10 cellular contexts compared by ENCODE assay signal in genomic region chr10:5971886-5972285, GRCh38. TPM values are rescaled to one million over a fixed set of nuclear protein-coding genes. Genes with fewer than 3 reads are reported as not detected.
DNase-seq lines count a peak whose midpoint lies in the region; ATAC-seq and TF ChIP-seq lines count a peak whose summit lies in the region.
"Had no signal": no experiment of that assay in that cellular context is flagged by ENCODE, and none has a peak within 500 bp of the region (broad histone marks: within the 10 kb centered on the region; RNA-seq: fewer than 3 reads in every experiment).

No MANE protein-coding gene starts in this region.

- H3K27ac Mint-ChIP-seq in stimulated activated effector memory CD8-positive, alpha-beta T cell treated with anti-CD3 and anti-CD28 coated beads, Interleukin-12 subunit alpha, Interleukin-12 subunit beta, amount 100 ng/mL, for 72 hours = peak overlapping the region; percentile 93
- H3K27ac Mint-ChIP-seq: brain had no signal

- H3F3A ChIP-seq in PC-9 (ENCODE audit: insufficient read depth, low read depth) = no peaks in the 10 kb centered on the region

- no peak overlapping the region for H3K4me2 ChIP-seq in PC-9

- H3K27me3 ChIP-seq in heart left ventricle (no peaks in the 10 kb centered on the region), PC-9 (ENCODE audit: insufficient read depth, low read depth) (no peaks in the 10 kb centered on the region)
- H3K27me3 ChIP-seq: ovary had no signal

- H3K9me2 ChIP-seq in PC-9 (ENCODE audit: insufficient read depth) = no peaks in the 10 kb centered on the region

- no peak for TF ChIP-seq POLR2A in heart left ventricle (IDR thresholded peaks at IDR 0.05)

- peaks cover 0 to 5% (median 0%) of the 10 kb centered on the region in 9 donors for H3K36me3 ChIP-seq in heart left ventricle
- no peaks in the 10 kb centered on the region for H3K36me3 ChIP-seq in PC-9 (ENCODE audit: low read depth)
- H3K36me3 ChIP-seq: ovary had no signal

- POLR2A ChIA-PET in PC-9 (lab: Charles Lee; ENCODE audit: unreplicated experiment) = interaction anchor here (0.5 kb wide), 1 partner anchor 13 kb away, joined by 3 read pairs; no protein-coding TSS in a partner anchor

- peaks cover 50% of the 10 kb centered on the region for H3K4me1 Mint-ChIP-seq in stimulated activated effector memory CD8-positive, alpha-beta T cell treated with anti-CD3 and anti-CD28 coated beads, Interleukin-12 subunit alpha, Interleukin-12 subunit beta, amount 100 ng/mL, for 72 hours

- no TSS peak for BruUV-seq in PC-9 (replicated peaks; lab: Mats Ljungman, UMichigan)

- CTCF ChIA-PET in PC-9 (lab: Charles Lee) = no interaction called here

- peaks cover 0 to 63% (median 14%) of the 10 kb centered on the region in 12 donors for H3K4me1 ChIP-seq in heart left ventricle
- H3K4me1 ChIP-seq in PC-9 (replicated peaks; ENCODE audit: insufficient read depth) = peaks cover 13% of the 10 kb centered on the region; the same call in 1 of the 2 replicates

- TF ChIP-seq CTCF in VCaP (conservative IDR thresholded peaks at IDR 0.05) = no peak
- no peak for TF ChIP-seq CTCF in heart left ventricle (IDR thresholded peaks at IDR 0.05)
- TF ChIP-seq CTCF in PC-9 (conservative IDR thresholded peaks at IDR 0.05) = no peak

- H3K9me3 ChIP-seq in heart left ventricle (no peaks in the 10 kb centered on the region), PC-9 (ENCODE audit: insufficient read depth, low read depth) (no peaks in the 10 kb centered on the region)
- H3K9me3 ChIP-seq: ovary had no signal

- H3K9me3 Mint-ChIP-seq in stimulated activated effector memory CD8-positive, alpha-beta T cell treated with anti-CD3 and anti-CD28 coated beads, Interleukin-12 subunit alpha, Interleukin-12 subunit beta, amount 100 ng/mL, for 72 hours = no peaks in the 10 kb centered on the region

- H3K79me2 ChIP-seq in PC-9 (ENCODE audit: low read depth) = peaks cover 7% of the 10 kb centered on the region; the same call in 1 of the 2 replicates

- DNase-seq in HT-29 (ENCODE audit: low spot score) = peak; percentile 12
- DNase-seq in heart left ventricle = no peak
- DNase-seq in stimulated activated effector memory CD8-positive, alpha-beta T cell treated with anti-CD3 and anti-CD28 coated beads, Interleukin-12 subunit alpha, Interleukin-12 subunit beta, amount 100 ng/mL, for 72 hours (ENCODE audit: low spot score in 2 of 2) = no peak
- no peak for DNase-seq in inferior parietal cortex (ENCODE audit: extremely low spot score)
- DNase-seq in PC-9 = no peak
- DNase-seq: NCI-H1417 had no signal

- H3K4me3 ChIP-seq in heart left ventricle (no peak overlapping the region), PC-9 (no peak overlapping the region)
- H3K4me3 ChIP-seq: ovary had no signal

- 53 to 61% (median 58%) methylated on average over 4 of the region's 4 CpGs for WGBS in heart left ventricle, 4 donors

- H3K36me3 Mint-ChIP-seq in stimulated activated effector memory CD8-positive, alpha-beta T cell treated with anti-CD3 and anti-CD28 coated beads, Interleukin-12 subunit alpha, Interleukin-12 subunit beta, amount 100 ng/mL, for 72 hours = peaks cover 22% of the 10 kb centered on the region
- H3K36me3 Mint-ChIP-seq: brain had no signal

- ATAC-seq in heart left ventricle = peak in 2 of 4 donors; percentile 49 to 64
- no peak for ATAC-seq in stimulated activated effector memory CD8-positive, alpha-beta T cell treated with anti-CD3 and anti-CD28 coated beads, Interleukin-12 subunit alpha, Interleukin-12 subunit beta, amount 100 ng/mL, for 72 hours
- ATAC-seq in HG02938 (IDR thresholded peaks at IDR 0.05; ENCODE audit: unreplicated experiment) = no peak

- peak overlapping the region; percentile 68 for H3K4me3 Mint-ChIP-seq in stimulated activated effector memory CD8-positive, alpha-beta T cell treated with anti-CD3 and anti-CD28 coated beads, Interleukin-12 subunit alpha, Interleukin-12 subunit beta, amount 100 ng/mL, for 72 hours
- H3K4me3 Mint-ChIP-seq: brain had no signal

- intact Hi-C loops in heart left ventricle (cut with DNase I) = no loop called here
- intact Hi-C loops in PC-9 (cut with micrococcal nuclease; ENCODE audit: unreplicated experiment) = no loop called here

- H3K27ac ChIP-seq in VCaP (peak overlapping the region; percentile 50), heart left ventricle (peak overlapping the region in 11 of 12 donors; percentile 47 to 86 (median 66)), PC-9 (no peak overlapping the region)
- H3K27ac ChIP-seq: ovary had no signal

- no peak overlapping the region for H2AFZ ChIP-seq in PC-9

- no peaks in the 10 kb centered on the region for H4K20me1 ChIP-seq in PC-9 (ENCODE audit: insufficient read depth)

RNA-seq across cellular contexts. Expression of gene IL15RA, which starts 5.5 kb away (rescaled TPM):
- total RNA-seq in HT-29 (2014; rRNA removed; shearing (Covaris generic)) = 12.4 and 14.1 TPM in 2 replicates
- total RNA-seq in heart left ventricle (10 to 100 TPM in 4 of 9 donors, 1 to 10 TPM in 5; 2.2 to 41.1 (median 6.0) TPM), PC-9 (2021) (15.5 TPM in 2 replicates)
- polyA plus RNA-seq in heart left ventricle = 10 to 100 TPM in 1 of 2 donors, 1 to 10 TPM in 1; 6.6 to 13.4 TPM
